ENCODE assay signal across 1 cellular context in the genomic region with DNA sequence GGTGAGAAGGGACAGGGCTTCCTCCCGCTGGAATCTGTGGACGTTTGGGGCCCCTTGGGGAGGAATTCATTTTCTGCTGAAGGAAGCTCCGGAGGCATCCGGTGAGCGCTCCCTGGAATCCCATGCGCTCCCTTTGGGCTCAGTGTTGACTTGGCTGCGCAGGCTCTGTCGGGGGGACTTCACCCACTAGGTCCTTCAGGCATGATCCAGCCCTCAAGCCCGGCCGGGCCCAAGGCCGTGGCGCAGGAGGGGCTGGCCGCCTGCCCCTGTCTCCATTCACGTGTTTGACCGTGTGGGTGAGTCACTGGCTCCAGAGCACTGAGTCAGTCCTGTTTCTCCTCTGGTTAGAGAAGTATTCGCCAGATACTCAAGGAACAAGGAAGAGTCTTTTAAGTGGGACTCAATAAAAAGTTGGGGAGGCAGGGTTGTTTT.
TF ChIP-seq lines count a peak whose summit lies in the region.

No MANE protein-coding gene starts in this region.

TF ChIP-seq in HepG2, 621 proteins besides CTCF, POLR2A, EP300 and RAD21 (continues in another document):
- TF ChIP-seq MTF1 (CRISPR knock-in tag; IDR thresholded peaks at IDR 0.05) = no peak
- TF ChIP-seq ONECUT2 (CRISPR knock-in tag; IDR thresholded peaks at IDR 0.05) = no peak
- no peak for TF ChIP-seq SNRNP70 (IDR thresholded peaks at IDR 0.05; ENCODE audit: low read depth, low read length)
- TF ChIP-seq, protein P1, sequence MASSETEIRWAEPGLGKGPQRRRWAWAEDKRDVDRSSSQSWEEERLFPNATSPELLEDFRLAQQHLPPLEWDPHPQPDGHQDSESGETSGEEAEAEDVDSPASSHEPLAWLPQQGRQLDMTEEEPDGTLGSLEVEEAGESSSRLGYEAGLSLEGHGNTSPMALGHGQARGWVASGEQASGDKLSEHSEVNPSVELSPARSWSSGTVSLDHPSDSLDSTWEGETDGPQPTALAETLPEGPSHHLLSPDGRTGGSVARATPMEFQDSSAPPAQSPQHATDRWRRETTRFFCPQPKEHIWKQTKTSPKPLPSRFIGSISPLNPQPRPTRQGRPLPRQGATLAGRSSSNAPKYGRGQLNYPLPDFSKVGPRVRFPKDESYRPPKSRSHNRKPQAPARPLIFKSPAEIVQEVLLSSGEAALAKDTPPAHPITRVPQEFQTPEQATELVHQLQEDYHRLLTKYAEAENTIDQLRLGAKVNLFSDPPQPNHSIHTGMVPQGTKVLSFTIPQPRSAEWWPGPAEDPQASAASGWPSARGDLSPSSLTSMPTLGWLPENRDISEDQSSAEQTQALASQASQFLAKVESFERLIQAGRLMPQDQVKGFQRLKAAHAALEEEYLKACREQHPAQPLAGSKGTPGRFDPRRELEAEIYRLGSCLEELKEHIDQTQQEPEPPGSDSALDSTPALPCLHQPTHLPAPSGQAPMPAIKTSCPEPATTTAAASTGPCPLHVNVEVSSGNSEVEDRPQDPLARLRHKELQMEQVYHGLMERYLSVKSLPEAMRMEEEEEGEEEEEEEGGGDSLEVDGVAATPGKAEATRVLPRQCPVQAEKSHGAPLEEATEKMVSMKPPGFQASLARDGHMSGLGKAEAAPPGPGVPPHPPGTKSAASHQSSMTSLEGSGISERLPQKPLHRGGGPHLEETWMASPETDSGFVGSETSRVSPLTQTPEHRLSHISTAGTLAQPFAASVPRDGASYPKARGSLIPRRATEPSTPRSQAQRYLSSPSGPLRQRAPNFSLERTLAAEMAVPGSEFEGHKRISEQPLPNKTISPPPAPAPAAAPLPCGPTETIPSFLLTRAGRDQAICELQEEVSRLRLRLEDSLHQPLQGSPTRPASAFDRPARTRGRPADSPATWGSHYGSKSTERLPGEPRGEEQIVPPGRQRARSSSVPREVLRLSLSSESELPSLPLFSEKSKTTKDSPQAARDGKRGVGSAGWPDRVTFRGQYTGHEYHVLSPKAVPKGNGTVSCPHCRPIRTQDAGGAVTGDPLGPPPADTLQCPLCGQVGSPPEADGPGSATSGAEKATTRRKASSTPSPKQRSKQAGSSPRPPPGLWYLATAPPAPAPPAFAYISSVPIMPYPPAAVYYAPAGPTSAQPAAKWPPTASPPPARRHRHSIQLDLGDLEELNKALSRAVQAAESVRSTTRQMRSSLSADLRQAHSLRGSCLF (CRISPR knock-in tag; IDR thresholded peaks at IDR 0.05; ENCODE audit: borderline replicate concordance) = no peak
- TF ChIP-seq, protein P2, sequence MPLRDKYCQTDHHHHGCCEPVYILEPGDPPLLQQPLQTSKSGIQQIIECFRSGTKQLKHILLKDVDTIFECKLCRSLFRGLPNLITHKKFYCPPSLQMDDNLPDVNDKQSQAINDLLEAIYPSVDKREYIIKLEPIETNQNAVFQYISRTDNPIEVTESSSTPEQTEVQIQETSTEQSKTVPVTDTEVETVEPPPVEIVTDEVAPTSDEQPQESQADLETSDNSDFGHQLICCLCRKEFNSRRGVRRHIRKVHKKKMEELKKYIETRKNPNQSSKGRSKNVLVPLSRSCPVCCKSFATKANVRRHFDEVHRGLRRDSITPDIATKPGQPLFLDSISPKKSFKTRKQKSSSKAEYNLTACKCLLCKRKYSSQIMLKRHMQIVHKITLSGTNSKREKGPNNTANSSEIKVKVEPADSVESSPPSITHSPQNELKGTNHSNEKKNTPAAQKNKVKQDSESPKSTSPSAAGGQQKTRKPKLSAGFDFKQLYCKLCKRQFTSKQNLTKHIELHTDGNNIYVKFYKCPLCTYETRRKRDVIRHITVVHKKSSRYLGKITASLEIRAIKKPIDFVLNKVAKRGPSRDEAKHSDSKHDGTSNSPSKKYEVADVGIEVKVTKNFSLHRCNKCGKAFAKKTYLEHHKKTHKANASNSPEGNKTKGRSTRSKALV (CRISPR knock-in tag; IDR thresholded peaks at IDR 0.05) = peak; percentile 37; the same call in 1 of the 2 replicates
- no peak for TF ChIP-seq ZNF678 (CRISPR knock-in tag; IDR thresholded peaks at IDR 0.05)
- TF ChIP-seq, protein P3, sequence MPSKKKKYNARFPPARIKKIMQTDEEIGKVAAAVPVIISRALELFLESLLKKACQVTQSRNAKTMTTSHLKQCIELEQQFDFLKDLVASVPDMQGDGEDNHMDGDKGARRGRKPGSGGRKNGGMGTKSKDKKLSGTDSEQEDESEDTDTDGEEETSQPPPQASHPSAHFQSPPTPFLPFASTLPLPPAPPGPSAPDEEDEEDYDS (CRISPR knock-in tag; IDR thresholded peaks at IDR 0.05) = no peak
- TF ChIP-seq PLRG1 (conservative IDR thresholded peaks at IDR 0.05) = no peak
- TF ChIP-seq, protein P4, sequence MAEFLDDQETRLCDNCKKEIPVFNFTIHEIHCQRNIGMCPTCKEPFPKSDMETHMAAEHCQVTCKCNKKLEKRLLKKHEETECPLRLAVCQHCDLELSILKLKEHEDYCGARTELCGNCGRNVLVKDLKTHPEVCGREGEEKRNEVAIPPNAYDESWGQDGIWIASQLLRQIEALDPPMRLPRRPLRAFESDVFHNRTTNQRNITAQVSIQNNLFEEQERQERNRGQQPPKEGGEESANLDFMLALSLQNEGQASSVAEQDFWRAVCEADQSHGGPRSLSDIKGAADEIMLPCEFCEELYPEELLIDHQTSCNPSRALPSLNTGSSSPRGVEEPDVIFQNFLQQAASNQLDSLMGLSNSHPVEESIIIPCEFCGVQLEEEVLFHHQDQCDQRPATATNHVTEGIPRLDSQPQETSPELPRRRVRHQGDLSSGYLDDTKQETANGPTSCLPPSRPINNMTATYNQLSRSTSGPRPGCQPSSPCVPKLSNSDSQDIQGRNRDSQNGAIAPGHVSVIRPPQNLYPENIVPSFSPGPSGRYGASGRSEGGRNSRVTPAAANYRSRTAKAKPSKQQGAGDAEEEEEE (CRISPR knock-in tag; IDR thresholded peaks at IDR 0.05; ENCODE audit: borderline replicate concordance) = no peak
- no peak for TF ChIP-seq ZNF225 (CRISPR knock-in tag; IDR thresholded peaks at IDR 0.05)
- TF ChIP-seq, protein P5, sequence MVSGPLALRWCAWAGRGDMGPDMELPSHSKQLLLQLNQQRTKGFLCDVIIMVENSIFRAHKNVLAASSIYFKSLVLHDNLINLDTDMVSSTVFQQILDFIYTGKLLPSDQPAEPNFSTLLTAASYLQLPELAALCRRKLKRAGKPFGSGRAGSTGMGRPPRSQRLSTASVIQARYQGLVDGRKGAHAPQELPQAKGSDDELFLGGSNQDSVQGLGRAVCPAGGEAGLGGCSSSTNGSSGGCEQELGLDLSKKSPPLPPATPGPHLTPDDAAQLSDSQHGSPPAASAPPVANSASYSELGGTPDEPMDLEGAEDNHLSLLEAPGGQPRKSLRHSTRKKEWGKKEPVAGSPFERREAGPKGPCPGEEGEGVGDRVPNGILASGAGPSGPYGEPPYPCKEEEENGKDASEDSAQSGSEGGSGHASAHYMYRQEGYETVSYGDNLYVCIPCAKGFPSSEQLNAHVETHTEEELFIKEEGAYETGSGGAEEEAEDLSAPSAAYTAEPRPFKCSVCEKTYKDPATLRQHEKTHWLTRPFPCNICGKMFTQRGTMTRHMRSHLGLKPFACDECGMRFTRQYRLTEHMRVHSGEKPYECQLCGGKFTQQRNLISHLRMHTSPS (CRISPR knock-in tag; IDR thresholded peaks at IDR 0.05; ENCODE audit: low read depth) = no peak
- TF ChIP-seq, protein P6, sequence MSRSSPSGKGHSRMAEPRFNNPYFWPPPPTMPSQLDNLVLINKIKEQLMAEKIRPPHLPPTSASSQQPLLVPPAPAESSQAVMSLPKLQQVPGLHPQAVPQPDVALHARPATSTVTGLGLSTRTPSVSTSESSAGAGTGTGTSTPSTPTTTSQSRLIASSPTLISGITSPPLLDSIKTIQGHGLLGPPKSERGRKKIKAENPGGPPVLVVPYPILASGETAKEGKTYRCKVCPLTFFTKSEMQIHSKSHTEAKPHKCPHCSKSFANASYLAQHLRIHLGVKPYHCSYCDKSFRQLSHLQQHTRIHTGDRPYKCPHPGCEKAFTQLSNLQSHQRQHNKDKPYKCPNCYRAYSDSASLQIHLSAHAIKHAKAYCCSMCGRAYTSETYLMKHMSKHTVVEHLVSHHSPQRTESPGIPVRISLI (CRISPR knock-in tag; IDR thresholded peaks at IDR 0.05; ENCODE audit: borderline replicate concordance) = no peak
- TF ChIP-seq, protein P7, sequence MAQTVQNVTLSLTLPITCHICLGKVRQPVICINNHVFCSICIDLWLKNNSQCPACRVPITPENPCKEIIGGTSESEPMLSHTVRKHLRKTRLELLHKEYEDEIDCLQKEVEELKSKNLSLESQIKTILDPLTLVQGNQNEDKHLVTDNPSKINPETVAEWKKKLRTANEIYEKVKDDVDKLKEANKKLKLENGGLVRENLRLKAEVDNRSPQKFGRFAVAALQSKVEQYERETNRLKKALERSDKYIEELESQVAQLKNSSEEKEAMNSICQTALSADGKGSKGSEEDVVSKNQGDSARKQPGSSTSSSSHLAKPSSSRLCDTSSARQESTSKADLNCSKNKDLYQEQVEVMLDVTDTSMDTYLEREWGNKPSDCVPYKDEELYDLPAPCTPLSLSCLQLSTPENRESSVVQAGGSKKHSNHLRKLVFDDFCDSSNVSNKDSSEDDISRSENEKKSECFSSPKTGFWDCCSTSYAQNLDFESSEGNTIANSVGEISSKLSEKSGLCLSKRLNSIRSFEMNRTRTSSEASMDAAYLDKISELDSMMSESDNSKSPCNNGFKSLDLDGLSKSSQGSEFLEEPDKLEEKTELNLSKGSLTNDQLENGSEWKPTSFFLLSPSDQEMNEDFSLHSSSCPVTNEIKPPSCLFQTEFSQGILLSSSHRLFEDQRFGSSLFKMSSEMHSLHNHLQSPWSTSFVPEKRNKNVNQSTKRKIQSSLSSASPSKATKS (CRISPR knock-in tag; IDR thresholded peaks at IDR 0.05) = no peak
- TF ChIP-seq FLYWCH1 (CRISPR knock-in tag; IDR thresholded peaks at IDR 0.05) = no peak
- TF ChIP-seq, protein P8, sequence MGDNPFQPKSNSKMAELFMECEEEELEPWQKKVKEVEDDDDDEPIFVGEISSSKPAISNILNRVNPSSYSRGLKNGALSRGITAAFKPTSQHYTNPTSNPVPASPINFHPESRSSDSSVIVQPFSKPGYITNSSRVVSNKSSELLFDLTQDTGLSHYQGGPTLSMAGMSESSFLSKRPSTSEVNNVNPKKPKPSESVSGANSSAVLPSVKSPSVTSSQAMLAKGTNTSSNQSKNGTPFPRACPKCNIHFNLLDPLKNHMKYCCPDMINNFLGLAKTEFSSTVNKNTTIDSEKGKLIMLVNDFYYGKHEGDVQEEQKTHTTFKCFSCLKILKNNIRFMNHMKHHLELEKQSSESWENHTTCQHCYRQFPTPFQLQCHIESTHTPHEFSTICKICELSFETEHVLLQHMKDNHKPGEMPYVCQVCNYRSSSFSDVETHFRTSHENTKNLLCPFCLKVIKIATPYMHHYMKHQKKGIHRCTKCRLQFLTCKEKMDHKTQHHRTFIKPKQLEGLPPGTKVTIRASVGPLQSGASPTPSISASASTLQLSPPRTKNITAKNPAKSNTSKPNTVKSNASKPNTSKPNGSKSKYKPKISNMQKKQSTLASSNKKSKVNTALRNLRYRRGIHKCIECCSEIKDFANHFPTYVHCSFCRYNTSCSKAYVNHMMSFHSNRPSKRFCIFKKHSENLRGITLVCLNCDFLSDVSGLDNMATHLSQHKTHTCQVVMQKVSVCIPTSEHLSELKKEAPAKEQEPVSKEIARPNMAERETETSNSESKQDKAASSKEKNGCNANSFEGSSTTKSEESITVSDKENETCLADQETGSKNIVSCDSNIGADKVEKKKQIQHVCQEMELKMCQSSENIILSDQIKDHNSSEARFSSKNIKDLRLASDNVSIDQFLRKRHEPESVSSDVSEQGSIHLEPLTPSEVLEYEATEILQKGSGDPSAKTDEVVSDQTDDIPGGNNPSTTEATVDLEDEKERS (CRISPR knock-in tag; IDR thresholded peaks at IDR 0.05) = no peak
- peak; percentile 53 for TF ChIP-seq GABPB1 (CRISPR knock-in tag; IDR thresholded peaks at IDR 0.05)
- TF ChIP-seq RBFOX2 (IDR thresholded peaks at IDR 0.05; ENCODE audit: low read depth, low read length) = peak; percentile 47; the same call in 1 of the 2 replicates
- no peak; the same call in 1 of the 2 replicates for TF ChIP-seq ZNF558 (CRISPR knock-in tag; IDR thresholded peaks at IDR 0.05; ENCODE audit: borderline replicate concordance)
- TF ChIP-seq, protein P9, sequence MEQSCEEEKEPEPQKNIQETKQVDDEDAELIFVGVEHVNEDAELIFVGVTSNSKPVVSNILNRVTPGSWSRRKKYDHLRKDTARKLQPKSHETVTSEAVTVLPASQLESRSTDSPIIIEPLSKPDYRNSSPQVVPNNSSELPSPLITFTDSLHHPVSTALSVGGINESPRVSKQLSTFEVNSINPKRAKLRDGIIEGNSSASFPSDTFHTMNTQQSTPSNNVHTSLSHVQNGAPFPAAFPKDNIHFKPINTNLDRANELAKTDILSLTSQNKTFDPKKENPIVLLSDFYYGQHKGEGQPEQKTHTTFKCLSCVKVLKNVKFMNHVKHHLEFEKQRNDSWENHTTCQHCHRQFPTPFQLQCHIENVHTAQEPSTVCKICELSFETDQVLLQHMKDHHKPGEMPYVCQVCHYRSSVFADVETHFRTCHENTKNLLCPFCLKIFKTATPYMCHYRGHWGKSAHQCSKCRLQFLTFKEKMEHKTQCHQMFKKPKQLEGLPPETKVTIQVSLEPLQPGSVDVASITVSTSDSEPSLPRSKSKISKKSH (CRISPR knock-in tag; IDR thresholded peaks at IDR 0.05; ENCODE audit: borderline replicate concordance) = no peak
- TF ChIP-seq, protein P10, sequence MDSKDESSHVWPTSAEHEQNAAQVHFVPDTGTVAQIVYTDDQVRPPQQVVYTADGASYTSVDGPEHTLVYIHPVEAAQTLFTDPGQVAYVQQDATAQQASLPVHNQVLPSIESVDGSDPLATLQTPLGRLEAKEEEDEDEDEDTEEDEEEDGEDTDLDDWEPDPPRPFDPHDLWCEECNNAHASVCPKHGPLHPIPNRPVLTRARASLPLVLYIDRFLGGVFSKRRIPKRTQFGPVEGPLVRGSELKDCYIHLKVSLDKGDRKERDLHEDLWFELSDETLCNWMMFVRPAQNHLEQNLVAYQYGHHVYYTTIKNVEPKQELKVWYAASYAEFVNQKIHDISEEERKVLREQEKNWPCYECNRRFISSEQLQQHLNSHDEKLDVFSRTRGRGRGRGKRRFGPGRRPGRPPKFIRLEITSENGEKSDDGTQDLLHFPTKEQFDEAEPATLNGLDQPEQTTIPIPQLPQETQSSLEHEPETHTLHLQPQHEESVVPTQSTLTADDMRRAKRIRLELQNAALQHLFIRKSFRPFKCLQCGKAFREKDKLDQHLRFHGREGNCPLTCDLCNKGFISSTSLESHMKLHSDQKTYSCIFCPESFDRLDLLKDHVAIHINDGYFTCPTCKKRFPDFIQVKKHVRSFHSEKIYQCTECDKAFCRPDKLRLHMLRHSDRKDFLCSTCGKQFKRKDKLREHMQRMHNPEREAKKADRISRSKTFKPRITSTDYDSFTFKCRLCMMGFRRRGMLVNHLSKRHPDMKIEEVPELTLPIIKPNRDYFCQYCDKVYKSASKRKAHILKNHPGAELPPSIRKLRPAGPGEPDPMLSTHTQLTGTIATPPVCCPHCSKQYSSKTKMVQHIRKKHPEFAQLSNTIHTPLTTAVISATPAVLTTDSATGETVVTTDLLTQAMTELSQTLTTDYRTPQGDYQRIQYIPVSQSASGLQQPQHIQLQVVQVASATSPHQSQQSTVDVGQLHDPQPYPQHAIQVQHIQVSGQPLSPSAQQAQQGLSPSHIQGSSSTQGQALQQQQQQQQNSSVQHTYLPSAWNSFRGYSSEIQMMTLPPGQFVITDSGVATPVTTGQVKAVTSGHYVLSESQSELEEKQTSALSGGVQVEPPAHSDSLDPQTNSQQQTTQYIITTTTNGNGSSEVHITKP (CRISPR knock-in tag; IDR thresholded peaks at IDR 0.05; ENCODE audit: low read depth) = peak; percentile 81; the same call in 1 of the 2 replicates
